32 cellular contexts compared by ENCODE assay signal in genomic region chr5:123174916-123175481, GRCh38.
DNase-seq lines count a peak whose midpoint lies in the region; ATAC-seq and TF ChIP-seq lines count a peak whose summit lies in the region.
"Had no signal": no experiment of that assay in that cellular context is flagged by ENCODE, and none has a peak within 500 bp of the region (broad histone marks: within the 10 kb centered on the region; RNA-seq: fewer than 3 reads in every experiment).

No MANE protein-coding gene starts in this region.

- H3K27ac ChIP-seq in AG04450 (ENCODE audit: low read depth, low read length) (no peak overlapping the region), HCT116 (ENCODE audit: low read depth, low read length) (no peak overlapping the region), ascending aorta (peak overlapping the region; percentile 81 to 91), left lung (no peak overlapping the region)
- H3K27ac ChIP-seq: A549, upper lobe of left lung had no signal

- H3K79me2 ChIP-seq in HCT116 (ENCODE audit: insufficient read depth, low read length): no peaks in the 10 kb centered on the region

- no peak for TF ChIP-seq RAD21 in HCT116 (IDR thresholded peaks at IDR 0.05; ENCODE audit: low read depth)

- H3K9me2 ChIP-seq in HCT116 (ENCODE audit: insufficient read depth): no peaks in the 10 kb centered on the region

- CTCF ChIA-PET in AG04450 (lab: Charles Lee) (interaction anchor here (1.0 kb wide), 1 partner anchor 170 kb away, joined by 5 read pairs; no protein-coding TSS in a partner anchor), HCT116 (lab: Charles Lee) (no interaction called here)

- H4K20me1 ChIP-seq in HCT116 (ENCODE audit: insufficient read depth): no peaks in the 10 kb centered on the region

- no peak for DNase-seq in AG04450 (ENCODE audit: low read depth, low spot score)
- DNase-seq in HCT116 (ENCODE audit: low read depth, low spot score): no peak
- DNase-seq in ascending aorta (ENCODE audit: low spot score in 2 of 2): no peak
- peak; percentile 50 for DNase-seq in iPS-NIHi7 (ENCODE audit: extremely low spot score)
- no peak for DNase-seq in islet precursor cell
- DNase-seq in left lung: no peak
- DNase-seq in NCI-H2029 (lab: John Stamatoyannopoulos, UW): no peak
- no peak for DNase-seq in AG20443 (ENCODE audit: low spot score)
- DNase-seq: activated CD4-positive, alpha-beta T cell treated with anti-CD3 and anti-CD28 coated beads, Interleukin-2, amount 50 U/mL, for 48 hours; activated CD8-positive, alpha-beta memory T cell treated with anti-CD3 and anti-CD28 coated beads, Interleukin-2, amount 50 U/mL, for 4 hours; activated naive CD4-positive, alpha-beta T cell; activated naive CD8-positive, alpha-beta T cell treated with anti-CD3 and anti-CD28 coated beads, Interleukin-2, amount 50 U/mL, for 24 hours; caudate nucleus; CD8-positive, alpha-beta T cell; cortex of kidney; effector memory CD4-positive, alpha-beta T cell; erythroblast; glutamatergic neuron; NCI-H1092 treated with DMSO at 0.1 percent for 48 hours; NCI-H187 treated with DMSO at 0.1 percent for 48 hours; NCI-H526; NK-92 treated with Interleukin-12 subunit alpha and Interleukin-12 subunit beta, amount 100 ng/mL, for 24 hours; Right ventricle myocardium superior; stimulated activated CD4-positive, alpha-beta T cell treated with anti-CD3 and anti-CD28 coated beads, Interleukin-15, amount 100 ng/mL, for 24 hours; T-helper 17 cell; upper lobe of left lung had no signal

- H3K27me3 ChIP-seq in AG04450 (ENCODE audit: control insufficient read depth, insufficient read depth, low read length) (no peaks in the 10 kb centered on the region), HCT116 (ENCODE audit: insufficient read depth, low read length) (no peaks in the 10 kb centered on the region; the same call in 1 of the 2 replicates), ascending aorta (no peaks in the 10 kb centered on the region), left lung (no peaks in the 10 kb centered on the region)
- H3K27me3 ChIP-seq: upper lobe of left lung had no signal

- no peak for ATAC-seq in HCT116
- ATAC-seq in left lung: no peak
- ATAC-seq: A549; activated CD4-positive, CD25-positive, alpha-beta regulatory T cell treated with anti-CD3 and anti-CD28 coated beads, Interleukin-2, amount 50 U/mL, for 24 hours; activated naive CD8-positive, alpha-beta T cell treated with anti-CD3 and anti-CD28 coated beads, Interleukin-2, amount 50 U/mL, for 24 hours; CD8-positive, alpha-beta T cell; natural killer cell treated with Interleukin-12 subunit alpha and Interleukin-12 subunit beta and Interleukin-15 and Interleukin-18, amount 100 ng/mL, for 72 hours; Panc1; stimulated activated memory B cell treated with anti-CD40 and anti-IgM and Interleukin-4, amounts not matched to agents 10 μg/mL and 1 μg/mL and 100 μg/mL, for 72 hours; T-helper 17 cell had no signal

- RAD21 ChIA-PET in HCT116 (lab: Charles Lee; ENCODE audit: low non-redundant PET in 1 of 2, low total read pairs in 2 of 2, uncharacterized antibody in 2 of 2, unreplicated experiment in 2 of 2): no interaction called here

- H3K9me3 ChIP-seq in AG04450 (ENCODE audit: control insufficient read depth, insufficient read depth, low read length): no peaks in the 10 kb centered on the region
- H3K9me3 ChIP-seq in HCT116 (ENCODE audit: control insufficient read depth in 1 of 2, insufficient read depth in 1 of 2, low read depth in 1 of 2, low read length in 2 of 2): no peaks in the 10 kb centered on the region
- H3K9me3 ChIP-seq in ascending aorta: no peaks in the 10 kb centered on the region
- no peaks in the 10 kb centered on the region for H3K9me3 ChIP-seq in left lung
- H3K9me3 ChIP-seq: A549, upper lobe of left lung had no signal

- H3K4me2 ChIP-seq in HCT116 (ENCODE audit: low read length): no peak overlapping the region
- H3K4me2 ChIP-seq: A549 had no signal

- H3K4me3 ChIP-seq in AG04450 (ENCODE audit: low read depth, low read length): no peak overlapping the region
- no peak overlapping the region for H3K4me3 ChIP-seq in HCT116 (replicated peaks in 1 of 2; ENCODE audit: low read depth in 1 of 2, low read length in 2 of 2)
- H3K4me3 ChIP-seq in ascending aorta: no peak overlapping the region
- no peak overlapping the region for H3K4me3 ChIP-seq in left lung
- H3K4me3 ChIP-seq: A549, lung, upper lobe of left lung had no signal

- no peaks in the 10 kb centered on the region for H3K4me1 ChIP-seq in HCT116 (ENCODE audit: control insufficient read depth in 1 of 2, insufficient read depth in 2 of 2, low read length in 2 of 2)
- H3K4me1 ChIP-seq in ascending aorta: peaks cover 16 to 65% of the 10 kb centered on the region in 2 donors
- H3K4me1 ChIP-seq in left lung: no peaks in the 10 kb centered on the region
- H3K4me1 ChIP-seq: A549, upper lobe of left lung had no signal

- TF ChIP-seq CTCF in AG04450 (IDR thresholded peaks at IDR 0.05; ENCODE audit: low read depth, low read length): peak; percentile 31
- TF ChIP-seq CTCF in HCT116 (IDR thresholded peaks at IDR 0.05 in 2 of 3, conservative IDR thresholded peaks at IDR 0.05 in 1 of 3; ENCODE audit: borderline replicate concordance in 1 of 3, insufficient read depth in 1 of 3, low read depth in 2 of 3, low read length in 2 of 3): peak in 2 of 3 experiments; percentile 20 to 21; a peak in 2 of 6 replicates
- TF ChIP-seq CTCF in ascending aorta (IDR thresholded peaks at IDR 0.05): no peak
- TF ChIP-seq CTCF in left lung (IDR thresholded peaks at IDR 0.05): no peak

- no peaks in the 10 kb centered on the region for H3K36me3 ChIP-seq in HCT116 (ENCODE audit: control insufficient read depth in 1 of 2, insufficient read depth in 2 of 2, low read length in 2 of 2)
- H3K36me3 ChIP-seq in ascending aorta: peaks cover 7 to 9% of the 10 kb centered on the region in 2 donors
- no peaks in the 10 kb centered on the region for H3K36me3 ChIP-seq in left lung
- H3K36me3 ChIP-seq: upper lobe of left lung had no signal

- no TSS peak for BruUV-seq in HCT116 (replicated peaks; lab: Mats Ljungman, UMichigan)

- POLR2A ChIA-PET in AG04450 (lab: Yijun Ruan, JAX) (interaction anchor here (0.7 kb wide), 1 partner anchor 184 kb away, joined by 3 read pairs; no protein-coding TSS in a partner anchor), HCT116 (lab: Charles Lee) (no interaction called here)

- intact Hi-C loops in HCT116 (cut with micrococcal nuclease) (no loop called here), ascending aorta (cut with DNase I) (loop anchor here (5.0 to 10.0 kb wide), 3 partner anchors 97 to 330 kb away; partner anchors contain the start of gene SNX24), left lung (cut with DNase I) (no loop called here)

- TF ChIP-seq POLR2A in HCT116 (IDR thresholded peaks at IDR 0.05; ENCODE audit: borderline replicate concordance, extremely low read depth, insufficient read depth, insufficient read length): no peak

- H3K9ac ChIP-seq in HCT116 (ENCODE audit: low read length): no peak overlapping the region

- H2AFZ ChIP-seq in HCT116 (ENCODE audit: low read depth, low read length, poor library complexity, severe bottlenecking): no peak overlapping the region

TF ChIP-seq in HCT116, 20 proteins besides CTCF, POLR2A, EP300 and RAD21:
- TF ChIP-seq, protein P1, sequence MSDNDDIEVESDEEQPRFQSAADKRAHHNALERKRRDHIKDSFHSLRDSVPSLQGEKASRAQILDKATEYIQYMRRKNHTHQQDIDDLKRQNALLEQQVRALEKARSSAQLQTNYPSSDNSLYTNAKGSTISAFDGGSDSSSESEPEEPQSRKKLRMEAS (IDR thresholded peaks at IDR 0.05): no peak
TF ChIP-seq in HCT116: peak in this region for 0.

Comparison
In these comparisons a context has a peak if more than half of its experiments do, and no peak if none do; other contexts are left out.
1. H3K27ac ChIP-seq: peak in ascending aorta (2 of 2); none in AG04450 (single experiment), HCT116 (single experiment) and left lung (0 of 2).
2. CTCF ChIP-seq: peak in AG04450 (single experiment) and HCT116 (2 of 3); none in ascending aorta (0 of 3) and left lung (0 of 2).